In genomic region chr16:72787519-72788268, GRCh38 we compare ENCODE assay signal across 8 cellular contexts.
DNase-seq lines count a peak whose midpoint lies in the region; ATAC-seq and TF ChIP-seq lines count a peak whose summit lies in the region.

No MANE protein-coding gene starts in this region.

- ATAC-seq in GM18861 (IDR thresholded peaks at IDR 0.05; ENCODE audit: unreplicated experiment) (peak; percentile 92), HG03060 (IDR thresholded peaks at IDR 0.05; ENCODE audit: low read depth, unreplicated experiment) (peak; percentile 74), heart right ventricle (peak; percentile 59 to 92 (median 72)), upper lobe of right lung (peak; percentile 94)
- ATAC-seq in activated naive CD4-positive, alpha-beta T cell treated with anti-CD3 and anti-CD28 coated beads, Interleukin-2, amount 50 U/mL, for 72 hours: peak; percentile 97 to 99

- no peaks in the 10 kb centered on the region for H3K9me3 Mint-ChIP-seq in activated naive CD4-positive, alpha-beta T cell treated with anti-CD3 and anti-CD28 coated beads, Interleukin-2, amount 50 U/mL, for 72 hours

- intact Hi-C loops in heart right ventricle (cut with DNase I) (loop anchor here in 1 of 10 donors (10.0 kb wide), 1 partner anchor 123 kb away; no protein-coding TSS in a partner anchor), upper lobe of right lung (cut with DNase I) (no loop called here)

- DNase-seq in RPMI7951 (ENCODE audit: low read depth) (peak; percentile 83), heart right ventricle (peak; percentile 35 to 53), pulmonary artery endothelial cell (ENCODE audit: low read depth, low spot score) (peak; percentile 69), upper lobe of right lung (peak; percentile 84), SW480 (ENCODE audit: low spot score) (no peak)
- peak; percentile 66 to 73 for DNase-seq in activated naive CD4-positive, alpha-beta T cell treated with anti-CD3 and anti-CD28 coated beads, Interleukin-2, amount 50 U/mL, for 72 hours (ENCODE audit: low spot score in 2 of 2)

- H3K27ac ChIP-seq in heart right ventricle (peak overlapping the region in 8 of 10 donors; percentile 3 to 67 (median 52)), upper lobe of right lung (peak overlapping the region; percentile 69)

- H3K4me3 ChIP-seq in heart right ventricle (peak overlapping the region in 9 of 10 donors; percentile 17 to 53 (median 46)), upper lobe of right lung (peak overlapping the region; percentile 45)

- H3K27ac Mint-ChIP-seq in activated naive CD4-positive, alpha-beta T cell treated with anti-CD3 and anti-CD28 coated beads, Interleukin-2, amount 50 U/mL, for 72 hours: peak overlapping the region in 1 of 2 donors; percentile 82

- H3K9me3 ChIP-seq in heart right ventricle (no peaks in the 10 kb centered on the region), upper lobe of right lung (no peaks in the 10 kb centered on the region)

- H3K36me3 Mint-ChIP-seq in activated naive CD4-positive, alpha-beta T cell treated with anti-CD3 and anti-CD28 coated beads, Interleukin-2, amount 50 U/mL, for 72 hours: no peaks in the 10 kb centered on the region

- TF ChIP-seq CTCF in heart right ventricle (IDR thresholded peaks at IDR 0.05) (no peak), upper lobe of right lung (IDR thresholded peaks at IDR 0.05) (no peak)

- H3K36me3 ChIP-seq in heart right ventricle: peaks cover 0 to 32% (median 0%) of the 10 kb centered on the region in 9 donors
- no peaks in the 10 kb centered on the region for H3K36me3 ChIP-seq in upper lobe of right lung

- 21 to 31% methylated on average over 42 of the region's 42 CpGs for WGBS in heart right ventricle, 2 donors

- H3K27me3 ChIP-seq in heart right ventricle: no peaks in the 10 kb centered on the region
- H3K27me3 ChIP-seq in upper lobe of right lung: no peaks in the 10 kb centered on the region

- H3K4me1 ChIP-seq in heart right ventricle: peaks cover 0 to 30% (median 5%) of the 10 kb centered on the region in 9 donors
- peaks cover 18% of the 10 kb centered on the region for H3K4me1 ChIP-seq in upper lobe of right lung
